Comparison of ENCODE assay signal across 9 cellular contexts in genomic region chr13:29573190-29573589, GRCh38. TPM values are rescaled to one million over a fixed set of nuclear protein-coding genes. Genes with fewer than 3 reads are reported as not detected.
DNase-seq lines count a peak whose midpoint lies in the region; ATAC-seq and TF ChIP-seq lines count a peak whose summit lies in the region.
"Had no signal": no experiment of that assay in that cellular context is flagged by ENCODE, and none has a peak within 500 bp of the region (broad histone marks: within the 10 kb centered on the region; RNA-seq: fewer than 3 reads in every experiment).

No MANE protein-coding gene starts in this region.

- no peak overlapping the region for H3K4me3 ChIP-seq in left ventricle myocardium inferior
- H3K4me3 ChIP-seq in OCI-LY3 (ENCODE audit: low read length) = no peak overlapping the region
- H3K4me3 ChIP-seq in foreskin fibroblast (ENCODE audit: low read depth in 1 of 2, low read length in 2 of 2) = no peak overlapping the region
- no peak overlapping the region for H3K4me3 ChIP-seq in testis
- H3K4me3 ChIP-seq: lung had no signal

- no peak overlapping the region for H3K9ac ChIP-seq in OCI-LY3 (ENCODE audit: low read length)

- WGBS in testis, 2 donors = 26 to 41% methylated on average over 8 of the region's 8 CpGs

- peaks cover 100% of the 10 kb centered on the region for H4K20me1 ChIP-seq in OCI-LY3 (ENCODE audit: insufficient read depth, low read length)

- TF ChIP-seq CTCF in left ventricle myocardium inferior (IDR thresholded peaks at IDR 0.05; ENCODE audit: borderline replicate concordance) (no peak), OCI-LY3 (IDR thresholded peaks at IDR 0.05; ENCODE audit: low read depth, low read length) (no peak), foreskin fibroblast (IDR thresholded peaks at IDR 0.05; ENCODE audit: low read depth, low read length) (peak; percentile 3), testis (IDR thresholded peaks at IDR 0.05) (no peak)

- H3K4me1 ChIP-seq in left ventricle myocardium inferior (peaks cover 31% of the 10 kb centered on the region), OCI-LY3 (ENCODE audit: low read length) (peaks cover 15% of the 10 kb centered on the region), testis (peaks cover 6% of the 10 kb centered on the region)

- intact Hi-C loops in Right ventricle myocardium inferior (cut with DNase I) = no loop called here
- intact Hi-C loops in left ventricle myocardium inferior (cut with micrococcal nuclease) = no loop called here
- intact Hi-C loops in testis (cut with DNase I; ENCODE audit: low total_unique reads) = no loop called here

- TF ChIP-seq POLR2A in testis (IDR thresholded peaks at IDR 0.05) = no peak

- H2AFZ ChIP-seq in OCI-LY3 (ENCODE audit: low read depth, low read length) = no peak overlapping the region

- H3K79me2 ChIP-seq in OCI-LY3 (ENCODE audit: low read length) = peaks cover 100% of the 10 kb centered on the region

- no peak overlapping the region for H3K27ac ChIP-seq in left ventricle myocardium inferior (replicated peaks)
- no peak overlapping the region for H3K27ac ChIP-seq in OCI-LY3 (ENCODE audit: low read length)
- peak overlapping the region in 1 of 2 donors; percentile 17 for H3K27ac ChIP-seq in testis

- ATAC-seq in Right ventricle myocardium inferior = peak; percentile 62
- ATAC-seq in HG03135 (IDR thresholded peaks at IDR 0.05; ENCODE audit: unreplicated experiment) = no peak

- DNase-seq in Right ventricle myocardium inferior (ENCODE audit: missing footprints) (no peak), left ventricle myocardium inferior (no peak), foreskin fibroblast (peak; percentile 41 to 62), testis (peak; percentile 71), iPS-NIHi11 (ENCODE audit: low spot score) (no peak)
- no peak for DNase-seq in stimulated activated CD4-positive, alpha-beta T cell treated with anti-CD3 and anti-CD28 coated beads, Interleukin-1b, Interleukin-23, amount 100 ng/mL, for 48 hours

- no peaks in the 10 kb centered on the region for H3K27me3 ChIP-seq in left ventricle myocardium inferior (ENCODE audit: low read depth)
- H3K27me3 ChIP-seq in OCI-LY3 (ENCODE audit: low read depth, low read length) = no peaks in the 10 kb centered on the region
- H3K27me3 ChIP-seq in testis = no peaks in the 10 kb centered on the region

- no peaks in the 10 kb centered on the region for H3K36me3 ChIP-seq in left ventricle myocardium inferior
- H3K36me3 ChIP-seq in OCI-LY3 (replicated peaks; ENCODE audit: low read depth, low read length) = peaks cover 19% of the 10 kb centered on the region
- H3K36me3 ChIP-seq in testis (ENCODE audit: low read depth, missing control alignments) = no peaks in the 10 kb centered on the region

- H3K9me3 ChIP-seq in left ventricle myocardium inferior (replicated peaks) = no peaks in the 10 kb centered on the region
- no peaks in the 10 kb centered on the region for H3K9me3 ChIP-seq in OCI-LY3 (ENCODE audit: insufficient read depth, low read length)
- H3K9me3 ChIP-seq in testis = no peaks in the 10 kb centered on the region

- H3K4me2 ChIP-seq in OCI-LY3 (ENCODE audit: low read length) = peak overlapping the region; percentile 39

RNA-seq across cellular contexts. Expression of gene SLC7A1, which starts 22.3 kb away (rescaled TPM):
- total RNA-seq in Right ventricle myocardium inferior (15.7 TPM), left ventricle myocardium inferior (10.3 TPM), testis (10 to 100 TPM; 21.4 to 35.7 TPM)
- 27.0 TPM for polyA plus RNA-seq in testis (ENCODE audit: insufficient read depth, low read depth, low replicate concordance)

Comparison
In these comparisons a context has a peak if more than half of its experiments do, and no peak if none do; other contexts are left out.
1. DNase-seq: peak in foreskin fibroblast (2 of 2) and testis (single experiment); none in Right ventricle myocardium inferior (single experiment), left ventricle myocardium inferior (single experiment), iPS-NIHi11 (single experiment) and stimulated activated CD4-positive, alpha-beta T cell treated with anti-CD3 and anti-CD28 coated beads, Interleukin-1b, Interleukin-23, amount 100 ng/mL, for 48 hours (single experiment).